In the genomic region with DNA sequence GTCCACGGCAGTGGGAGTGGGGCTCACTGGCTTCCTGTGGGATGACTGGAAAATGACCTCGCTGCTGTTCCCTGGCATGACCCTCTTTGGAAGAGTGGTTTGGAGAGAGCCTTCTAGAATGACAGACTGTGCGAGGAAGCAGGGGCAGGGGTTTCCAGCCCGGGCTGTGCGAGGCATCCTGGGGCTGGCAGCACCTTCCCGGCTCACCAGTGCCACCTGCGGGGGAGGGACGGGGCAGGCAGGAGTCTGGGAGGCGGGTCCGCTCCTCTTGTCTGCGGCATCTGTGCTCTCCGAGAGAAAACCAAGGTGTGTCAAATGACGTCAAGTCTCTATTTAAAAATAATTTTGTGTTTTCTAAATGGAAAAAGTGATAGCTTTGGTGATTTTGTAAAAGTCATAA, we compare ENCODE assay signal across 9 cellular contexts. TPM values are rescaled to one million over a fixed set of nuclear protein-coding genes. Genes with fewer than 3 reads are reported as not detected.
DNase-seq lines count a peak whose midpoint lies in the region; ATAC-seq and TF ChIP-seq lines count a peak whose summit lies in the region.
"Had no signal": no experiment of that assay in that cellular context is flagged by ENCODE, and none has a peak within 500 bp of the region (broad histone marks: within the 10 kb centered on the region; RNA-seq: fewer than 3 reads in every experiment).

No MANE protein-coding gene starts in this region.

- no peaks in the 10 kb centered on the region for H3K36me3 ChIP-seq in HAP-1 (replicated peaks)

- POLR2A ChIA-PET in AG04450 (lab: Yijun Ruan, JAX), result no interaction called here

- no peak overlapping the region for H3K27ac ChIP-seq in AG04450 (ENCODE audit: low read depth, low read length)
- H3K27ac ChIP-seq: epithelial cell of prostate had no signal

- H3K4me1 ChIP-seq in HAP-1, result 0 out of 2 replicates have a peak, but pooled peaks cover under 1% of the 10 kb centered on the region

- TF ChIP-seq CTCF in AG04450 (IDR thresholded peaks at IDR 0.05; ENCODE audit: low read depth, low read length), result peak; percentile 34

- no peak for DNase-seq in AG04450 (ENCODE audit: low read depth, low spot score)
- DNase-seq in HAP-1 (ENCODE audit: low spot score in 2 of 2), result peak; percentile 26 to 77
- DNase-seq in SHP77 (lab: John Stamatoyannopoulos, UW), result peak; percentile 87 to 93
- peak; percentile 81 for DNase-seq in activated gamma-delta T cell treated with anti-CD3 and anti-CD28 coated beads, Interleukin-2, amount 50 U/mL, for 16 hours (ENCODE audit: low read depth)
- peak; percentile 89 for DNase-seq in iPS-NIHi11 (ENCODE audit: low spot score)
- DNase-seq in stimulated activated CD4-positive, alpha-beta T cell treated with anti-CD3 and anti-CD28 coated beads, TNF-alpha, amount 100 ng/mL, for 24 hours (ENCODE audit: low read depth in 3 of 3), result peak; percentile 74 to 88 (median 75)

- in situ Hi-C loops in HAP-1 (cut with MboI; ENCODE audit: low sequenced_read_pairs), result no loop called here

- H3K4me3 ChIP-seq in AG04450 (ENCODE audit: low read depth, low read length) (no peak overlapping the region), HAP-1 (no peak overlapping the region)

- CTCF ChIA-PET in AG04450 (lab: Charles Lee), result no interaction called here

- no peaks in the 10 kb centered on the region for H3K27me3 ChIP-seq in AG04450 (ENCODE audit: control insufficient read depth, insufficient read depth, low read length)
- H3K27me3 ChIP-seq in HAP-1 (ENCODE audit: low read depth), result no peaks in the 10 kb centered on the region

- H3K9me3 ChIP-seq in AG04450 (ENCODE audit: control insufficient read depth, insufficient read depth, low read length) (peaks cover 2% of the 10 kb centered on the region; the same call in 1 of the 2 replicates), HAP-1 (no peaks in the 10 kb centered on the region)

- ATAC-seq in HG02840 (IDR thresholded peaks at IDR 0.05; ENCODE audit: low FRiP score, unreplicated experiment) (no peak), GM18519 (IDR thresholded peaks at IDR 0.05; ENCODE audit: low FRiP score, unreplicated experiment) (no peak)

RNA-seq across cellular contexts. Expression of a gene that starts 7.8 kb away (rescaled TPM):
- polyA plus RNA-seq in AG04450 (2011; rRNA removed), result 46.8 and 51.5 TPM in 2 replicates
- 121 and 163 TPM in 2 replicates for polyA minus RNA-seq in AG04450 (2011; rRNA and poly(A)+ RNA removed)

RNA-seq across cellular contexts. Expression of a gene that starts 32.6 kb away (rescaled TPM):
- polyA plus RNA-seq in AG04450 (2011; rRNA removed), result 8.9 and 11.7 TPM in 2 replicates
- 5.6 and 13.0 TPM in 2 replicates for polyA minus RNA-seq in AG04450 (2011; rRNA and poly(A)+ RNA removed)

RNA-seq across cellular contexts. Expression of a gene that starts 32.7 kb away (rescaled TPM):
- 37.4 and 39.9 TPM in 2 replicates for polyA plus RNA-seq in AG04450 (2011; rRNA removed)
- 18.8 and 20.0 TPM in 2 replicates for polyA minus RNA-seq in AG04450 (2011; rRNA and poly(A)+ RNA removed)
